8 cellular contexts compared by ENCODE assay signal in genomic region chr12:6613015-6613775, GRCh38. TPM values are rescaled to one million over a fixed set of nuclear protein-coding genes. Genes with fewer than 3 reads are reported as not detected.
DNase-seq lines count a peak whose midpoint lies in the region; ATAC-seq and TF ChIP-seq lines count a peak whose summit lies in the region.

No MANE protein-coding gene starts in this region.

- H3K9me3 Mint-ChIP-seq in progenitor cell of endocrine pancreas (ENCODE audit: low read depth), result no peaks in the 10 kb centered on the region

- DNase-seq in BJ (ENCODE audit: low read depth) (peak; percentile 54), NCI-H524 treated with DMSO at 0.1 percent for 48 hours (lab: John Stamatoyannopoulos, UW) (peak; percentile 89), anterior cingulate cortex (lab: John Stamatoyannopoulos, UW) (peak in 54 of 58 donors; percentile 36 to 88 (median 77)), hepatocyte (ENCODE audit: low spot score) (peak; percentile 83), progenitor cell of endocrine pancreas (ENCODE audit: low spot score, unreplicated experiment) (no peak), RKO (ENCODE audit: low spot score) (no peak)

- H3K4me1 ChIP-seq in HEK293 (ENCODE audit: control insufficient read depth, insufficient read depth, low read length) (peaks cover 15% of the 10 kb centered on the region), hepatocyte (ENCODE audit: insufficient read depth) (peaks cover 28% of the 10 kb centered on the region)

- 18% methylated on average over 11 of the region's 17 CpGs for WGBS in hepatocyte (ENCODE audit: low lambda C conversion rate, missing lambda C conversion rate)

- CTCF ChIA-PET in BJ (lab: Yijun Ruan, JAX), result interaction anchor here (0.6 to 2.7 kb wide), 11 partner anchors 9 to 480 kb away, joined by 3 to 10 read pairs (median 4); partner anchors contain the start of gene MLF2
- CTCF ChIA-PET in HEK293 (lab: Yijun Ruan, JAX), result interaction anchor here (0.6 to 1.6 kb wide), 6 partner anchors 18 to 69 kb away, joined by 3 to 5 read pairs (median 4); no protein-coding TSS in a partner anchor

- H3K36me3 ChIP-seq in BJ (ENCODE audit: control insufficient read depth, insufficient read depth, low read length) (no peaks in the 10 kb centered on the region), HEK293 (ENCODE audit: control insufficient read depth in 2 of 2, insufficient read depth in 1 of 2, low read length in 2 of 2) (no peaks in the 10 kb centered on the region), hepatocyte (replicated peaks; ENCODE audit: insufficient read depth, low read depth) (no peaks in the 10 kb centered on the region)

- no peaks in the 10 kb centered on the region for H3K79me2 ChIP-seq in hepatocyte

- peak overlapping the region; percentile 75 for H3K4me2 ChIP-seq in hepatocyte

- peak overlapping the region; percentile 89 for H3K27ac Mint-ChIP-seq in progenitor cell of endocrine pancreas

- ATAC-seq in GM18867 (IDR thresholded peaks at IDR 0.05; ENCODE audit: unreplicated experiment), result no peak

- no peak overlapping the region for H3K4me3 ChIP-seq in BJ (ENCODE audit: low read depth, low read length)
- no peak overlapping the region for H3K4me3 ChIP-seq in HEK293 (ENCODE audit: low read depth, low read length)
- H3K4me3 ChIP-seq in hepatocyte, result no peak overlapping the region

- H3K27me3 Mint-ChIP-seq in progenitor cell of endocrine pancreas, result no peaks in the 10 kb centered on the region

- H3K27ac ChIP-seq in HEK293 (ENCODE audit: extremely low read depth, low read depth, low read length) (peak overlapping the region; percentile 96), hepatocyte (peak overlapping the region; percentile 99)

- H3K27me3 ChIP-seq in BJ (ENCODE audit: control insufficient read depth, insufficient read depth, low read length), result no peaks in the 10 kb centered on the region
- H3K27me3 ChIP-seq in hepatocyte, result no peaks in the 10 kb centered on the region

- no peaks in the 10 kb centered on the region for H4K20me1 ChIP-seq in hepatocyte (ENCODE audit: insufficient read depth, poor library complexity, severe bottlenecking)

- peaks cover 24% of the 10 kb centered on the region for H3K4me1 Mint-ChIP-seq in progenitor cell of endocrine pancreas (ENCODE audit: low read depth)

- POLR2A ChIA-PET in BJ (lab: Charles Lee) (interaction anchor here (0.5 to 1.0 kb wide), 7 partner anchors 11 to 153 kb away, joined by 3 to 13 read pairs (median 3); partner anchors contain the start of genes GAPDH and PTMS), HEK293 (lab: Yijun Ruan, JAX) (interaction anchor here (0.6 to 2.6 kb wide), 16 partner anchors 9 to 696 kb away, joined by 3 to 30 read pairs (median 5); partner anchors contain the start of genes CDCA3, COPS7A, GAPDH and MLF2)

- H3K4me3 Mint-ChIP-seq in progenitor cell of endocrine pancreas (ENCODE audit: low read depth), result peak overlapping the region; percentile 35

- H3K36me3 Mint-ChIP-seq in progenitor cell of endocrine pancreas (ENCODE audit: insufficient read depth), result no peaks in the 10 kb centered on the region

- peak overlapping the region; percentile 35 for H2AFZ ChIP-seq in hepatocyte

- TF ChIP-seq CTCF in BJ (IDR thresholded peaks at IDR 0.05; ENCODE audit: insufficient read depth, low read depth, low read length) (peak; percentile 8; the same call in 1 of the 2 replicates), HEK293 (tag by site-specific recombination; IDR thresholded peaks at IDR 0.05) (no peak), hepatocyte (IDR thresholded peaks at IDR 0.05; ENCODE audit: poor library complexity) (no peak), progenitor cell of endocrine pancreas (IDR thresholded peaks at IDR 0.05; ENCODE audit: unreplicated experiment) (no peak)

- H3K9me3 ChIP-seq in HEK293 (ENCODE audit: control insufficient read depth, insufficient read depth, low read depth, low read length) (no peaks in the 10 kb centered on the region), hepatocyte (ENCODE audit: low read depth) (no peaks in the 10 kb centered on the region)

- no peaks in the 10 kb centered on the region for H3K9me2 ChIP-seq in hepatocyte (replicated peaks; ENCODE audit: insufficient read depth)

TF ChIP-seq in HEK293, 187 proteins besides CTCF, POLR2A, EP300 and RAD21 (continues in another document):
- TF ChIP-seq BCL11A (tag by site-specific recombination; IDR thresholded peaks at IDR 0.05; ENCODE audit: low read depth) (no peak), ZNF394 (tag by site-specific recombination; IDR thresholded peaks at IDR 0.05; ENCODE audit: borderline replicate concordance) (peak; percentile 80), SETDB1 (IDR thresholded peaks at IDR 0.05; ENCODE audit: insufficient read length, low read length) (no peak), ZNF548 (tag by site-specific recombination; IDR thresholded peaks at IDR 0.05) (no peak), ZNF324 (tag by site-specific recombination; IDR thresholded peaks at IDR 0.05) (0 out of 2 replicates have a peak, but pooled peaks have one; percentile 62), ZNF837 (tag by site-specific recombination; IDR thresholded peaks at IDR 0.05) (no peak), PRDM1 (tag by site-specific recombination; IDR thresholded peaks at IDR 0.05) (no peak), ZNF350 (tag by site-specific recombination; IDR thresholded peaks at IDR 0.05) (no peak), ZNF148 (tag by site-specific recombination; IDR thresholded peaks at IDR 0.05; ENCODE audit: borderline replicate concordance) (no peak), ZNF274 (IDR thresholded peaks at IDR 0.05; ENCODE audit: low read length) (no peak), ZNF274 (tag by site-specific recombination; IDR thresholded peaks at IDR 0.05; ENCODE audit: borderline replicate concordance) (no peak), ZNF514 (tag by site-specific recombination; IDR thresholded peaks at IDR 0.05) (0 out of 2 replicates have a peak, but pooled peaks have one; percentile 16), ZNF791 (tag by site-specific recombination; IDR thresholded peaks at IDR 0.05) (no peak), ZNF580 (tag by site-specific recombination; IDR thresholded peaks at IDR 0.05) (peak; percentile 41; the same call in 1 of the 2 replicates), ZNF239 (tag by site-specific recombination; IDR thresholded peaks at IDR 0.05) (no peak), PBX3 (CRISPR knock-in tag; IDR thresholded peaks at IDR 0.05) (no peak), ZNF214 (tag by site-specific recombination; IDR thresholded peaks at IDR 0.05; ENCODE audit: borderline replicate concordance) (no peak), ZNF174 (tag by site-specific recombination; IDR thresholded peaks at IDR 0.05) (no peak)

RNA-seq across cellular contexts. Expression of gene CHD4, which starts 6.0 kb away (rescaled TPM):
- polyA plus RNA-seq in BJ (2011; rRNA removed) (69.8 and 87.6 TPM in 2 replicates), hepatocyte (74.1 and 108 TPM in 2 replicates)
- 217 and 222 TPM in 2 replicates for polyA minus RNA-seq in BJ (2011; rRNA and poly(A)+ RNA removed)
- total RNA-seq in hepatocyte (181 and 211 TPM in 2 replicates), progenitor cell of endocrine pancreas (370 and 406 TPM in 2 replicates)

RNA-seq across cellular contexts. Expression of gene LPAR5, which starts 22.6 kb away (rescaled TPM):
- 0.05 TPM in 1 of 2 replicates, not detected in the other for polyA plus RNA-seq in BJ (2011; rRNA removed)
- polyA minus RNA-seq in BJ (2011; rRNA and poly(A)+ RNA removed), result not detected in 2 replicates
- 0.60 and 1.0 TPM in 2 replicates for total RNA-seq in hepatocyte
- polyA plus RNA-seq in hepatocyte, result 0.34 and 2.0 TPM in 2 replicates
- total RNA-seq in progenitor cell of endocrine pancreas, result 0.27 TPM in 1 of 2 replicates, not detected in the other

RNA-seq across cellular contexts. Expression of gene ACRBP, which starts 34.0 kb away (rescaled TPM):
- polyA plus RNA-seq in BJ (2011; rRNA removed) (0.17 and 0.40 TPM in 2 replicates), hepatocyte (0.62 and 1.8 TPM in 2 replicates)
- 0.52 TPM in 1 of 2 replicates, not detected in the other for polyA minus RNA-seq in BJ (2011; rRNA and poly(A)+ RNA removed)
- total RNA-seq in hepatocyte (0.20 and 0.68 TPM in 2 replicates), progenitor cell of endocrine pancreas (5.0 and 5.6 TPM in 2 replicates)

RNA-seq across cellular contexts. Expression of gene NOP2, which starts 45.1 kb away (rescaled TPM):
- polyA plus RNA-seq in BJ (2011; rRNA removed) (28.4 and 32.6 TPM in 2 replicates), hepatocyte (37.8 and 38.1 TPM in 2 replicates)
- polyA minus RNA-seq in BJ (2011; rRNA and poly(A)+ RNA removed), result 18.1 and 37.2 TPM in 2 replicates
- total RNA-seq in hepatocyte (36.1 and 40.3 TPM in 2 replicates), progenitor cell of endocrine pancreas (95.9 and 96.0 TPM in 2 replicates)

RNA-seq across cellular contexts. Expression of gene ING4, which starts 49.7 kb away (rescaled TPM):
- polyA plus RNA-seq in BJ (2011; rRNA removed) (43.0 and 61.0 TPM in 2 replicates), hepatocyte (38.9 and 42.9 TPM in 2 replicates)
- polyA minus RNA-seq in BJ (2011; rRNA and poly(A)+ RNA removed), result 12.9 and 13.7 TPM in 2 replicates
- total RNA-seq in hepatocyte (35.7 and 39.7 TPM in 2 replicates), progenitor cell of endocrine pancreas (105 and 110 TPM in 2 replicates)

Comparison
In these comparisons a context has a peak if more than half of its experiments do, and no peak if none do; other contexts are left out.
1. DNase-seq: peak in BJ (single experiment), NCI-H524 treated with DMSO at 0.1 percent for 48 hours (single experiment), anterior cingulate cortex (54 of 58) and hepatocyte (single experiment); none in progenitor cell of endocrine pancreas (single experiment) and RKO (single experiment).